In the genomic region with DNA sequence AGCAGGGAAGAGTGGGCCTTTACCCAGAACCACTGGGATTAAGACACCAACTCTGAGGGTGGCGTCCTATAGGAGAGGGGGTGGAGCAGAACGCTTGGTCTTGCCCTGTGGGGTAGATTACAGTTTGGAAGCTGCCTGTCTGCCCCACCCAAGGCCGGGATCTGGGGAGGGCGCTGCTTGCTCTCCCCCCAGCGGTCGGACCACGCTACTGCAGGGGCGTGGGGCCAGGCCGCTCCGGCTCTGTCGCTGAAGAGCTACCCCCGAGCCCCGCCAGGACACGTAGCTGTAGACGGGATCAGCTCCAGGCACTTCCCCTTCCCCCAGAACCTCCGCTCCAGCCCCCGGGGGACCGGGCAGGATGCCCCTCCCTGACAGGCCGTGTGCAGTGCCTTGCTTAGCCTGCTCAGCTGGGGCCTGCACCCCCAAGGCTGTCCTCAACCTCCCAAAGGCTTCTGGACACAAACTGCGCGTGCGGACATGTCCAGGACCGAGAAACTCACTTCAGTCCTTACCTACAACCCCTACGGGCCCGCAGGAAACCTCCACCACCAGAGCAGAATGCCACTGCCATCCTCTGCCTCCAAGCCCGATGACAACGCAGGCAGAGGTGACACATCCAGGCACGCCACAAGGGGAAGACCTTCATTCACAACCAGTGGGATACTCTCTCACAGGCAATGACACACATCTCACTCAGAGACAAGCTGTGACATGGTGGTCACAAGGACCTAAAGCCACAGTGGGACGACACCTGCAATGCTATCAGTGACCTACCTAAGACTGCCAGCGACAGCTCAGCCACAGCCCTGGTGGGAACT, we compare ENCODE assay signal across 1 cellular context.
TF ChIP-seq lines count a peak whose summit lies in the region.

No MANE protein-coding gene starts in this region.

TF ChIP-seq in K562, 482 proteins besides CTCF, POLR2A, EP300 and RAD21 (continued from another document and continues in another):
- TF ChIP-seq, protein P1, sequence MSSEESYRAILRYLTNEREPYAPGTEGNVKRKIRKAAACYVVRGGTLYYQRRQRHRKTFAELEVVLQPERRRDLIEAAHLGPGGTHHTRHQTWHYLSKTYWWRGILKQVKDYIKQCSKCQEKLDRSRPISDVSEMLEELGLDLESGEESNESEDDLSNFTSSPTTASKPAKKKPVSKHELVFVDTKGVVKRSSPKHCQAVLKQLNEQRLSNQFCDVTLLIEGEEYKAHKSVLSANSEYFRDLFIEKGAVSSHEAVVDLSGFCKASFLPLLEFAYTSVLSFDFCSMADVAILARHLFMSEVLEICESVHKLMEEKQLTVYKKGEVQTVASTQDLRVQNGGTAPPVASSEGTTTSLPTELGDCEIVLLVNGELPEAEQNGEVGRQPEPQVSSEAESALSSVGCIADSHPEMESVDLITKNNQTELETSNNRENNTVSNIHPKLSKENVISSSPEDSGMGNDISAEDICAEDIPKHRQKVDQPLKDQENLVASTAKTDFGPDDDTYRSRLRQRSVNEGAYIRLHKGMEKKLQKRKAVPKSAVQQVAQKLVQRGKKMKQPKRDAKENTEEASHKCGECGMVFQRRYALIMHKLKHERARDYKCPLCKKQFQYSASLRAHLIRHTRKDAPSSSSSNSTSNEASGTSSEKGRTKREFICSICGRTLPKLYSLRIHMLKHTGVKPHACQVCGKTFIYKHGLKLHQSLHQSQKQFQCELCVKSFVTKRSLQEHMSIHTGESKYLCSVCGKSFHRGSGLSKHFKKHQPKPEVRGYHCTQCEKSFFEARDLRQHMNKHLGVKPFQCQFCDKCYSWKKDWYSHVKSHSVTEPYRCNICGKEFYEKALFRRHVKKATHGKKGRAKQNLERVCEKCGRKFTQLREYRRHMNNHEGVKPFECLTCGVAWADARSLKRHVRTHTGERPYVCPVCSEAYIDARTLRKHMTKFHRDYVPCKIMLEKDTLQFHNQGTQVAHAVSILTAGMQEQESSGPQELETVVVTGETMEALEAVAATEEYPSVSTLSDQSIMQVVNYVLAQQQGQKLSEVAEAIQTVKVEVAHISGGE (CRISPR knock-in tag; IDR thresholded peaks at IDR 0.05): no peak
- peak; percentile 92 for TF ChIP-seq SMC3 (conservative IDR thresholded peaks at IDR 0.05; ENCODE audit: insufficient read depth, low read depth, low read length)
- TF ChIP-seq CXXC5 (CRISPR knock-in tag; IDR thresholded peaks at IDR 0.05): peak; percentile 63
- TF ChIP-seq POLR2AphosphoS5 (IDR thresholded peaks at IDR 0.05; ENCODE audit: control insufficient read depth, insufficient read depth, low read depth, low read length): no peak
- no peak for TF ChIP-seq GATAD2B (IDR thresholded peaks at IDR 0.05; ENCODE audit: borderline replicate concordance)
- TF ChIP-seq ZBTB7A (IDR thresholded peaks at IDR 0.05; ENCODE audit: borderline replicate concordance, control insufficient read depth, low read depth, low read length): peak; percentile 73; the same call in 1 of the 2 replicates
- TF ChIP-seq TAF9B (IDR thresholded peaks at IDR 0.05; ENCODE audit: partially characterized antibody): no peak
- no peak for TF ChIP-seq ZNF324 (CRISPR knock-in tag; IDR thresholded peaks at IDR 0.05)
- TF ChIP-seq, protein P2, sequence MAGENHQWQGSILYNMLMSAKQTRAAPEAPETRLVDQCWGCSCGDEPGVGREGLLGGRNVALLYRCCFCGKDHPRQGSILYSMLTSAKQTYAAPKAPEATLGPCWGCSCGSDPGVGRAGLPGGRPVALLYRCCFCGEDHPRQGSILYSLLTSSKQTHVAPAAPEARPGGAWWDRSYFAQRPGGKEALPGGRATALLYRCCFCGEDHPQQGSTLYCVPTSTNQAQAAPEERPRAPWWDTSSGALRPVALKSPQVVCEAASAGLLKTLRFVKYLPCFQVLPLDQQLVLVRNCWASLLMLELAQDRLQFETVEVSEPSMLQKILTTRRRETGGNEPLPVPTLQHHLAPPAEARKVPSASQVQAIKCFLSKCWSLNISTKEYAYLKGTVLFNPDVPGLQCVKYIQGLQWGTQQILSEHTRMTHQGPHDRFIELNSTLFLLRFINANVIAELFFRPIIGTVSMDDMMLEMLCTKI (IDR thresholded peaks at IDR 0.05; ENCODE audit: partially characterized antibody): no peak
- TF ChIP-seq, protein P3, sequence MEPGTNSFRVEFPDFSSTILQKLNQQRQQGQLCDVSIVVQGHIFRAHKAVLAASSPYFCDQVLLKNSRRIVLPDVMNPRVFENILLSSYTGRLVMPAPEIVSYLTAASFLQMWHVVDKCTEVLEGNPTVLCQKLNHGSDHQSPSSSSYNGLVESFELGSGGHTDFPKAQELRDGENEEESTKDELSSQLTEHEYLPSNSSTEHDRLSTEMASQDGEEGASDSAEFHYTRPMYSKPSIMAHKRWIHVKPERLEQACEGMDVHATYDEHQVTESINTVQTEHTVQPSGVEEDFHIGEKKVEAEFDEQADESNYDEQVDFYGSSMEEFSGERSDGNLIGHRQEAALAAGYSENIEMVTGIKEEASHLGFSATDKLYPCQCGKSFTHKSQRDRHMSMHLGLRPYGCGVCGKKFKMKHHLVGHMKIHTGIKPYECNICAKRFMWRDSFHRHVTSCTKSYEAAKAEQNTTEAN (CRISPR knock-in tag; IDR thresholded peaks at IDR 0.05): no peak
- no peak for TF ChIP-seq SNRNP70 (optimal IDR thresholded peaks at IDR 0.05; ENCODE audit: low read depth, low read length)
- TF ChIP-seq ZNF354B (CRISPR knock-in tag; IDR thresholded peaks at IDR 0.05): no peak
- no peak for TF ChIP-seq ETV5 (CRISPR knock-in tag; IDR thresholded peaks at IDR 0.05; ENCODE audit: low read depth)
- no peak for TF ChIP-seq TBP (optimal IDR thresholded peaks at IDR 0.05; ENCODE audit: low read depth, low read length)
- peak; percentile 61; the same call in 1 of the 2 replicates for TF ChIP-seq LCOR (CRISPR knock-in tag; IDR thresholded peaks at IDR 0.05)
- TF ChIP-seq, protein P4, sequence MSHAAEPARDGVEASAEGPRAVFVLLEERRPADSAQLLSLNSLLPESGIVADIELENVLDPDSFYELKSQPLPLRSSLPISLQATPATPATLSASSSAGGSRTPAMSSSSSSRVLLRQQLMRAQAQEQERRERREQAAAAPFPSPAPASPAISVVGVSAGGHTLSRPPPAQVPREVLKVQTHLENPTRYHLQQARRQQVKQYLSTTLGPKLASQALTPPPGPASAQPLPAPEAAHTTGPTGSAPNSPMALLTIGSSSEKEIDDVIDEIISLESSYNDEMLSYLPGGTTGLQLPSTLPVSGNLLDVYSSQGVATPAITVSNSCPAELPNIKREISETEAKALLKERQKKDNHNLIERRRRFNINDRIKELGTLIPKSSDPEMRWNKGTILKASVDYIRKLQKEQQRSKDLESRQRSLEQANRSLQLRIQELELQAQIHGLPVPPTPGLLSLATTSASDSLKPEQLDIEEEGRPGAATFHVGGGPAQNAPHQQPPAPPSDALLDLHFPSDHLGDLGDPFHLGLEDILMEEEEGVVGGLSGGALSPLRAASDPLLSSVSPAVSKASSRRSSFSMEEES (CRISPR knock-in tag; IDR thresholded peaks at IDR 0.05): no peak
- TF ChIP-seq CBFA2T2 (conservative IDR thresholded peaks at IDR 0.05): no peak
- TF ChIP-seq MCM2 (IDR thresholded peaks at IDR 0.05; ENCODE audit: low read depth): no peak
- no peak for TF ChIP-seq ASH1L (IDR thresholded peaks at IDR 0.05; ENCODE audit: borderline replicate concordance, low read depth, partially characterized antibody)
- no peak for TF ChIP-seq ZNF23 (CRISPR knock-in tag; IDR thresholded peaks at IDR 0.05)
- no peak for TF ChIP-seq RUNX1 (IDR thresholded peaks at IDR 0.05; ENCODE audit: low read depth)
- TF ChIP-seq CBX1 (IDR thresholded peaks at IDR 0.05; ENCODE audit: low read depth): no peak
- TF ChIP-seq ZNF699 (CRISPR knock-in tag; IDR thresholded peaks at IDR 0.05; ENCODE audit: insufficient replicate concordance): no peak
- TF ChIP-seq DACH1 (IDR thresholded peaks at IDR 0.05; ENCODE audit: partially characterized antibody): no peak
- peak; percentile 56 for TF ChIP-seq ATF7 (IDR thresholded peaks at IDR 0.05)
- peak in 1 of 2 experiments; percentile 76; a peak in 2 of 4 replicates for TF ChIP-seq RCOR1 (IDR thresholded peaks at IDR 0.05; ENCODE audit: borderline replicate concordance in 1 of 2, low read depth in 2 of 2, low read length in 2 of 2)
- 0 out of 2 replicates have a peak, but pooled peaks have one; percentile 66 for TF ChIP-seq MTA3 (IDR thresholded peaks at IDR 0.05; ENCODE audit: borderline replicate concordance)
- TF ChIP-seq SRF (CRISPR knock-in tag; IDR thresholded peaks at IDR 0.05): no peak
- no peak for TF ChIP-seq RBM22 (IDR thresholded peaks at IDR 0.05; ENCODE audit: low read depth, low read length, poor library complexity, severe bottlenecking)
- TF ChIP-seq, protein P5, sequence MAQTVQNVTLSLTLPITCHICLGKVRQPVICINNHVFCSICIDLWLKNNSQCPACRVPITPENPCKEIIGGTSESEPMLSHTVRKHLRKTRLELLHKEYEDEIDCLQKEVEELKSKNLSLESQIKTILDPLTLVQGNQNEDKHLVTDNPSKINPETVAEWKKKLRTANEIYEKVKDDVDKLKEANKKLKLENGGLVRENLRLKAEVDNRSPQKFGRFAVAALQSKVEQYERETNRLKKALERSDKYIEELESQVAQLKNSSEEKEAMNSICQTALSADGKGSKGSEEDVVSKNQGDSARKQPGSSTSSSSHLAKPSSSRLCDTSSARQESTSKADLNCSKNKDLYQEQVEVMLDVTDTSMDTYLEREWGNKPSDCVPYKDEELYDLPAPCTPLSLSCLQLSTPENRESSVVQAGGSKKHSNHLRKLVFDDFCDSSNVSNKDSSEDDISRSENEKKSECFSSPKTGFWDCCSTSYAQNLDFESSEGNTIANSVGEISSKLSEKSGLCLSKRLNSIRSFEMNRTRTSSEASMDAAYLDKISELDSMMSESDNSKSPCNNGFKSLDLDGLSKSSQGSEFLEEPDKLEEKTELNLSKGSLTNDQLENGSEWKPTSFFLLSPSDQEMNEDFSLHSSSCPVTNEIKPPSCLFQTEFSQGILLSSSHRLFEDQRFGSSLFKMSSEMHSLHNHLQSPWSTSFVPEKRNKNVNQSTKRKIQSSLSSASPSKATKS (CRISPR knock-in tag; IDR thresholded peaks at IDR 0.05): no peak
- peak; percentile 92 for TF ChIP-seq RB1 (IDR thresholded peaks at IDR 0.05; ENCODE audit: low read depth)
- peak; percentile 70; the same call in 1 of the 2 replicates for TF ChIP-seq MYNN (IDR thresholded peaks at IDR 0.05)
- TF ChIP-seq MYNN (CRISPR knock-in tag; IDR thresholded peaks at IDR 0.05): no peak
- TF ChIP-seq TAF1 (IDR thresholded peaks at IDR 0.05; ENCODE audit: control insufficient read depth, extremely low read depth, insufficient read depth, low read length, severe bottlenecking): no peak
- TF ChIP-seq CEBPG (CRISPR knock-in tag; IDR thresholded peaks at IDR 0.05): no peak; the same call in 1 of the 2 replicates
- TF ChIP-seq CEBPG (tag; conservative IDR thresholded peaks at IDR 0.05 in 1 of 2, IDR thresholded peaks at IDR 0.05 in 1 of 2): no peak
- TF ChIP-seq, protein P6, sequence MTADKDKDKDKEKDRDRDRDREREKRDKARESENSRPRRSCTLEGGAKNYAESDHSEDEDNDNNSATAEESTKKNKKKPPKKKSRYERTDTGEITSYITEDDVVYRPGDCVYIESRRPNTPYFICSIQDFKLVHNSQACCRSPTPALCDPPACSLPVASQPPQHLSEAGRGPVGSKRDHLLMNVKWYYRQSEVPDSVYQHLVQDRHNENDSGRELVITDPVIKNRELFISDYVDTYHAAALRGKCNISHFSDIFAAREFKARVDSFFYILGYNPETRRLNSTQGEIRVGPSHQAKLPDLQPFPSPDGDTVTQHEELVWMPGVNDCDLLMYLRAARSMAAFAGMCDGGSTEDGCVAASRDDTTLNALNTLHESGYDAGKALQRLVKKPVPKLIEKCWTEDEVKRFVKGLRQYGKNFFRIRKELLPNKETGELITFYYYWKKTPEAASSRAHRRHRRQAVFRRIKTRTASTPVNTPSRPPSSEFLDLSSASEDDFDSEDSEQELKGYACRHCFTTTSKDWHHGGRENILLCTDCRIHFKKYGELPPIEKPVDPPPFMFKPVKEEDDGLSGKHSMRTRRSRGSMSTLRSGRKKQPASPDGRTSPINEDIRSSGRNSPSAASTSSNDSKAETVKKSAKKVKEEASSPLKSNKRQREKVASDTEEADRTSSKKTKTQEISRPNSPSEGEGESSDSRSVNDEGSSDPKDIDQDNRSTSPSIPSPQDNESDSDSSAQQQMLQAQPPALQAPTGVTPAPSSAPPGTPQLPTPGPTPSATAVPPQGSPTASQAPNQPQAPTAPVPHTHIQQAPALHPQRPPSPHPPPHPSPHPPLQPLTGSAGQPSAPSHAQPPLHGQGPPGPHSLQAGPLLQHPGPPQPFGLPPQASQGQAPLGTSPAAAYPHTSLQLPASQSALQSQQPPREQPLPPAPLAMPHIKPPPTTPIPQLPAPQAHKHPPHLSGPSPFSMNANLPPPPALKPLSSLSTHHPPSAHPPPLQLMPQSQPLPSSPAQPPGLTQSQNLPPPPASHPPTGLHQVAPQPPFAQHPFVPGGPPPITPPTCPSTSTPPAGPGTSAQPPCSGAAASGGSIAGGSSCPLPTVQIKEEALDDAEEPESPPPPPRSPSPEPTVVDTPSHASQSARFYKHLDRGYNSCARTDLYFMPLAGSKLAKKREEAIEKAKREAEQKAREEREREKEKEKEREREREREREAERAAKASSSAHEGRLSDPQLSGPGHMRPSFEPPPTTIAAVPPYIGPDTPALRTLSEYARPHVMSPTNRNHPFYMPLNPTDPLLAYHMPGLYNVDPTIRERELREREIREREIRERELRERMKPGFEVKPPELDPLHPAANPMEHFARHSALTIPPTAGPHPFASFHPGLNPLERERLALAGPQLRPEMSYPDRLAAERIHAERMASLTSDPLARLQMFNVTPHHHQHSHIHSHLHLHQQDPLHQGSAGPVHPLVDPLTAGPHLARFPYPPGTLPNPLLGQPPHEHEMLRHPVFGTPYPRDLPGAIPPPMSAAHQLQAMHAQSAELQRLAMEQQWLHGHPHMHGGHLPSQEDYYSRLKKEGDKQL (CRISPR knock-in tag; IDR thresholded peaks at IDR 0.05; ENCODE audit: borderline replicate concordance): no peak
- TF ChIP-seq PHF20 (IDR thresholded peaks at IDR 0.05; ENCODE audit: partially characterized antibody): no peak
- TF ChIP-seq STAT5A (IDR thresholded peaks at IDR 0.05; ENCODE audit: borderline replicate concordance, low read length): no peak
- TF ChIP-seq CBFB (CRISPR knock-in tag; IDR thresholded peaks at IDR 0.05): no peak
- TF ChIP-seq, protein P7, sequence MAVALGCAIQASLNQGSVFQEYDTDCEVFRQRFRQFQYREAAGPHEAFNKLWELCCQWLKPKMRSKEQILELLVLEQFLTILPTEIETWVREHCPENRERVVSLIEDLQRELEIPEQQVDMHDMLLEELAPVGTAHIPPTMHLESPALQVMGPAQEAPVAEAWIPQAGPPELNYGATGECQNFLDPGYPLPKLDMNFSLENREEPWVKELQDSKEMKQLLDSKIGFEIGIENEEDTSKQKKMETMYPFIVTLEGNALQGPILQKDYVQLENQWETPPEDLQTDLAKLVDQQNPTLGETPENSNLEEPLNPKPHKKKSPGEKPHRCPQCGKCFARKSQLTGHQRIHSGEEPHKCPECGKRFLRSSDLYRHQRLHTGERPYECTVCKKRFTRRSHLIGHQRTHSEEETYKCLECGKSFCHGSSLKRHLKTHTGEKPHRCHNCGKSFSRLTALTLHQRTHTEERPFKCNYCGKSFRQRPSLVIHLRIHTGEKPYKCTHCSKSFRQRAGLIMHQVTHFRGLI (CRISPR knock-in tag; IDR thresholded peaks at IDR 0.05): no peak
- TF ChIP-seq SREBF1 (IDR thresholded peaks at IDR 0.05; ENCODE audit: borderline replicate concordance, low read depth, low read length): no peak
